ENCODE assay signal across 11 cellular contexts in the genomic region with DNA sequence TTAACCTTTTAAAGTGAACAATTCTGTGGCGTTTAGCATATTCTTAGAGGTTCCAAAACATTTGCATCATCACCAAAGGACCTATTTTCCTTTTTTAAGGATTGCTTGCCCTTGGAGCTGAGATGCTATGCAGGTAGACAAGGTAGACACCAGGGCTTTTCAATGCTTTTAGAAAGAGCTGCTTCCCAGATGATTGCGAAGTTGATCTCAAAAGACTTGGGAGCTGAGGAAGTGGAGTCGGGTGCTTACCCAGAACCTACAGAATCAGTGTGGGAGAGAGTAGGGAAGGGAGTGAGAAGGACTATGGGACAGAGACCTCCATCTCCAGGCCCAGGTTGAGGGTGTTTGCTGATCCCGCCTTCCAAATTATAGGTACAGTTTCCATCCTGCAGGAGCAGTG. TPM values are rescaled to one million over a fixed set of nuclear protein-coding genes. Genes with fewer than 3 reads are reported as not detected.
"Had no signal": no experiment of that assay in that cellular context is flagged by ENCODE, and none has a peak within 500 bp of the region (broad histone marks: within the 10 kb centered on the region; RNA-seq: fewer than 3 reads in every experiment).

No MANE protein-coding gene starts in this region.

- H3K4me2 ChIP-seq: KMS-11 had no signal

- H3K9me3 Mint-ChIP-seq: IgD-negative memory B cell had no signal

- DNase-seq: IMR-90, KBM-7, KG1 had no signal

- H3K36me3 Mint-ChIP-seq: IgD-negative memory B cell had no signal

- H3K4me3 ChIP-seq: K562 had no signal

- FAIRE-seq: HepG2, HTR-8/SVneo had no signal

- H3K9ac ChIP-seq: KMS-11 had no signal

- ATAC-seq: HepG2, K562 had no signal

- H3K27ac ChIP-seq: HL-60, KMS-11 had no signal

RNA-seq across cellular contexts. Expression of a gene that starts 11.1 kb away (rescaled TPM):
- total RNA-seq: HepG2, HT-29, HT1080, IMR-90 had no signal
- polyA plus RNA-seq: HepG2, IgD-negative memory B cell, IMR-90 had no signal
